In genomic region chr3:197782230-197782629, GRCh38 we compare ENCODE assay signal across 17 cellular contexts. TPM values are rescaled to one million over a fixed set of nuclear protein-coding genes. Genes with fewer than 3 reads are reported as not detected.
DNase-seq lines count a peak whose midpoint lies in the region; ATAC-seq lines count a peak whose summit lies in the region.
"Had no signal": no experiment of that assay in that cellular context is flagged by ENCODE, and none has a peak within 500 bp of the region (broad histone marks: within the 10 kb centered on the region; RNA-seq: fewer than 3 reads in every experiment).

No MANE protein-coding gene starts in this region.

- H3K4me2 ChIP-seq in Karpas-422 (ENCODE audit: low read depth, low read length, poor library complexity, severe bottlenecking): peak overlapping the region; percentile 21

- H3K36me3 Mint-ChIP-seq in activated CD4-positive, alpha-beta T cell treated with anti-CD3 and anti-CD28 coated beads for 36 hours (ENCODE audit: low read depth): peaks cover 21% of the 10 kb centered on the region
- peaks cover 0 to 59% (median 11%) of the 10 kb centered on the region in 3 donors for H3K36me3 Mint-ChIP-seq in naive thymus-derived CD8-positive, alpha-beta T cell

- peaks cover 38% of the 10 kb centered on the region for H3K4me1 ChIP-seq in Karpas-422 (ENCODE audit: low read length)
- H3K4me1 ChIP-seq: ascending aorta, suprapubic skin had no signal

- no peaks in the 10 kb centered on the region for H3K9me3 Mint-ChIP-seq in activated CD4-positive, alpha-beta T cell treated with anti-CD3 and anti-CD28 coated beads for 36 hours (ENCODE audit: low read depth)
- no peaks in the 10 kb centered on the region for H3K9me3 Mint-ChIP-seq in naive thymus-derived CD8-positive, alpha-beta T cell

- intact Hi-C loops in activated CD4-positive, alpha-beta T cell treated with anti-CD3 and anti-CD28 coated beads for 36 hours (cut with DNase I, micrococcal nuclease): no loop called here

- H3K9me2 ChIP-seq in Karpas-422 (replicated peaks; ENCODE audit: insufficient read depth, low read length): no peaks in the 10 kb centered on the region

- H3K4me3 ChIP-seq in Karpas-422 (ENCODE audit: low read length): no peak overlapping the region
- H3K4me3 ChIP-seq: ascending aorta, coronary artery, suprapubic skin had no signal

- no peaks in the 10 kb centered on the region for H3K27me3 Mint-ChIP-seq in activated CD4-positive, alpha-beta T cell treated with anti-CD3 and anti-CD28 coated beads for 36 hours
- no peaks in the 10 kb centered on the region for H3K27me3 Mint-ChIP-seq in naive thymus-derived CD8-positive, alpha-beta T cell

- H3K4me1 Mint-ChIP-seq in activated CD4-positive, alpha-beta T cell treated with anti-CD3 and anti-CD28 coated beads for 36 hours: peaks cover 7% of the 10 kb centered on the region
- H3K4me1 Mint-ChIP-seq in naive thymus-derived CD8-positive, alpha-beta T cell: peaks cover 0 to 7% (median 2%) of the 10 kb centered on the region in 4 donors

- H3K9ac ChIP-seq in Karpas-422 (ENCODE audit: low read length): 0 out of 2 replicates have a peak overlapping the region, but pooled peaks have one; percentile 1

- H3K79me2 ChIP-seq in Karpas-422 (ENCODE audit: low read length): peaks cover 42% of the 10 kb centered on the region

- no peaks in the 10 kb centered on the region for H3K27me3 ChIP-seq in Karpas-422 (ENCODE audit: low read length)
- H3K27me3 ChIP-seq: ascending aorta, neutrophil, suprapubic skin had no signal

- peaks cover 68% of the 10 kb centered on the region for H3K36me3 ChIP-seq in Karpas-422 (ENCODE audit: insufficient read depth, low read length)

- no peak overlapping the region for H3K4me3 Mint-ChIP-seq in activated CD4-positive, alpha-beta T cell treated with anti-CD3 and anti-CD28 coated beads for 36 hours
- H3K4me3 Mint-ChIP-seq in naive thymus-derived CD8-positive, alpha-beta T cell: no peak overlapping the region

- CTCF ChIA-PET in activated CD4-positive, alpha-beta T cell treated with anti-CD3 and anti-CD28 coated beads for 36 hours (lab: Charles Lee): interaction anchor here (0.7 kb wide), 1 partner anchor 225 kb away, joined by 4 read pairs; no protein-coding TSS in a partner anchor

- no peak for DNase-seq in activated CD4-positive, alpha-beta T cell treated with anti-CD3 and anti-CD28 coated beads for 36 hours
- no peak for DNase-seq in activated CD4-positive, alpha-beta T cell treated with anti-CD3 and anti-CD28 coated beads, Interleukin-2, amount 50 U/mL, for 48 hours
- DNase-seq in Karpas-422 (no peak), NCI-H1417 treated with DMSO at 0.1 percent for 48 hours (lab: John Stamatoyannopoulos, UW) (no peak), ureter (ENCODE audit: low spot score) (no peak)
- no peak for DNase-seq in naive thymus-derived CD8-positive, alpha-beta T cell
- DNase-seq: 8988T, H7, NCI-H1105, NCI-H2227 treated with DMSO at 0.1 percent for 48 hours had no signal

- no peaks in the 10 kb centered on the region for H3K9me3 ChIP-seq in Karpas-422 (ENCODE audit: low read length)
- H3K9me3 ChIP-seq: ascending aorta, neutrophil, suprapubic skin had no signal

- no peak for ATAC-seq in activated CD4-positive, alpha-beta T cell treated with anti-CD3 and anti-CD28 coated beads for 36 hours
- peak; percentile 64 for ATAC-seq in GM19397 (IDR thresholded peaks at IDR 0.05; ENCODE audit: unreplicated experiment)
- no peak for ATAC-seq in naive thymus-derived CD8-positive, alpha-beta T cell
- ATAC-seq in HG02970 (IDR thresholded peaks at IDR 0.05; ENCODE audit: low FRiP score, unreplicated experiment): no peak

- POLR2A ChIA-PET in activated CD4-positive, alpha-beta T cell treated with anti-CD3 and anti-CD28 coated beads for 36 hours (lab: Charles Lee): no interaction called here
- POLR2A ChIA-PET in naive thymus-derived CD8-positive, alpha-beta T cell (lab: Charles Lee): no interaction called here

- H2AFZ ChIP-seq in Karpas-422 (ENCODE audit: low read length): no peak overlapping the region

- H4K20me1 ChIP-seq in Karpas-422 (ENCODE audit: insufficient read depth, low read depth, low read length): no peaks in the 10 kb centered on the region

- peak overlapping the region; percentile 2 for H3K27ac Mint-ChIP-seq in activated CD4-positive, alpha-beta T cell treated with anti-CD3 and anti-CD28 coated beads for 36 hours
- peak overlapping the region in 6 of 10 donors; percentile 0 to 66 (median 38) for H3K27ac Mint-ChIP-seq in naive thymus-derived CD8-positive, alpha-beta T cell

- H3K27ac ChIP-seq in Karpas-422 (ENCODE audit: low read length): peak overlapping the region; percentile 49
- H3K27ac ChIP-seq: ascending aorta, coronary artery, neutrophil, suprapubic skin, VCaP had no signal

RNA-seq across cellular contexts. Expression of gene LRCH3, which starts 8.8 kb away (rescaled TPM):
- total RNA-seq in activated CD4-positive, alpha-beta T cell treated with anti-CD3 and anti-CD28 coated beads for 36 hours: 10 to 100 TPM; 43.6 to 77.5 TPM
- 107 and 164 TPM in 2 replicates for total RNA-seq in Karpas-422 (2014; rRNA removed; shearing (Covaris generic); ENCODE audit: low replicate concordance)
- 10 to 100 TPM; 70.2 to 81.8 TPM for total RNA-seq in naive thymus-derived CD8-positive, alpha-beta T cell
- polyA plus RNA-seq in naive thymus-derived CD8-positive, alpha-beta T cell: 10 to 100 TPM; 11.7 to 20.4 (median 16.6) TPM
- 82.9 TPM for total RNA-seq in ureter

RNA-seq across cellular contexts. Expression of gene FYTTD1, which starts 32.5 kb away (rescaled TPM):
- 10 to 100 TPM; 20.7 to 25.6 TPM for total RNA-seq in activated CD4-positive, alpha-beta T cell treated with anti-CD3 and anti-CD28 coated beads for 36 hours
- 145 and 204 TPM in 2 replicates for total RNA-seq in Karpas-422 (2014; rRNA removed; shearing (Covaris generic); ENCODE audit: low replicate concordance)
- 10 to 100 TPM; 66.4 to 70.2 TPM for total RNA-seq in naive thymus-derived CD8-positive, alpha-beta T cell
- 100 to 1,000 TPM in 1 of 3 donors, 10 to 100 TPM in 2; 93.5 to 123 (median 93.7) TPM for polyA plus RNA-seq in naive thymus-derived CD8-positive, alpha-beta T cell
- 47.9 TPM for total RNA-seq in ureter

RNA-seq across cellular contexts. Expression of gene RUBCN, which starts 45.5 kb away (rescaled TPM):
- 10 to 100 TPM; 22.7 to 23.4 TPM for total RNA-seq in activated CD4-positive, alpha-beta T cell treated with anti-CD3 and anti-CD28 coated beads for 36 hours
- total RNA-seq in Karpas-422 (2014; rRNA removed; shearing (Covaris generic); ENCODE audit: low replicate concordance): 87.0 and 128 TPM in 2 replicates
- 10 to 100 TPM; 63.8 to 70.3 TPM for total RNA-seq in naive thymus-derived CD8-positive, alpha-beta T cell
- 10 to 100 TPM; 20.3 to 23.6 (median 21.7) TPM for polyA plus RNA-seq in naive thymus-derived CD8-positive, alpha-beta T cell
- 24.5 TPM for total RNA-seq in ureter
